ENCODE assay signal across 1 cellular context in genomic region chr1:76015478-76016103, GRCh38.
TF ChIP-seq lines count a peak whose summit lies in the region.

No MANE protein-coding gene starts in this region.

TF ChIP-seq in SK-N-SH treated with all-trans-retinoic acid at 6 μM for 48 hours, 23 proteins besides CTCF, POLR2A, EP300 and RAD21 (continued from another document):
- TF ChIP-seq, protein P1, sequence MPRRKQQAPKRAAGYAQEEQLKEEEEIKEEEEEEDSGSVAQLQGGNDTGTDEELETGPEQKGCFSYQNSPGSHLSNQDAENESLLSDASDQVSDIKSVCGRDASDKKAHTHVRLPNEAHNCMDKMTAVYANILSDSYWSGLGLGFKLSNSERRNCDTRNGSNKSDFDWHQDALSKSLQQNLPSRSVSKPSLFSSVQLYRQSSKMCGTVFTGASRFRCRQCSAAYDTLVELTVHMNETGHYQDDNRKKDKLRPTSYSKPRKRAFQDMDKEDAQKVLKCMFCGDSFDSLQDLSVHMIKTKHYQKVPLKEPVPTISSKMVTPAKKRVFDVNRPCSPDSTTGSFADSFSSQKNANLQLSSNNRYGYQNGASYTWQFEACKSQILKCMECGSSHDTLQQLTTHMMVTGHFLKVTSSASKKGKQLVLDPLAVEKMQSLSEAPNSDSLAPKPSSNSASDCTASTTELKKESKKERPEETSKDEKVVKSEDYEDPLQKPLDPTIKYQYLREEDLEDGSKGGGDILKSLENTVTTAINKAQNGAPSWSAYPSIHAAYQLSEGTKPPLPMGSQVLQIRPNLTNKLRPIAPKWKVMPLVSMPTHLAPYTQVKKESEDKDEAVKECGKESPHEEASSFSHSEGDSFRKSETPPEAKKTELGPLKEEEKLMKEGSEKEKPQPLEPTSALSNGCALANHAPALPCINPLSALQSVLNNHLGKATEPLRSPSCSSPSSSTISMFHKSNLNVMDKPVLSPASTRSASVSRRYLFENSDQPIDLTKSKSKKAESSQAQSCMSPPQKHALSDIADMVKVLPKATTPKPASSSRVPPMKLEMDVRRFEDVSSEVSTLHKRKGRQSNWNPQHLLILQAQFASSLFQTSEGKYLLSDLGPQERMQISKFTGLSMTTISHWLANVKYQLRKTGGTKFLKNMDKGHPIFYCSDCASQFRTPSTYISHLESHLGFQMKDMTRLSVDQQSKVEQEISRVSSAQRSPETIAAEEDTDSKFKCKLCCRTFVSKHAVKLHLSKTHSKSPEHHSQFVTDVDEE (CRISPR knock-in tag; IDR thresholded peaks at IDR 0.05): no peak
- TF ChIP-seq ZNF8 (CRISPR knock-in tag; IDR thresholded peaks at IDR 0.05): no peak
TF ChIP-seq in SK-N-SH treated with all-trans-retinoic acid at 6 μM for 48 hours: peak in this region for 0.
